In genomic region chr10:77253037-77253436, GRCh38 we compare ENCODE assay signal across 21 cellular contexts.
DNase-seq lines count a peak whose midpoint lies in the region; ATAC-seq lines count a peak whose summit lies in the region.
"Had no signal": no experiment of that assay in that cellular context is flagged by ENCODE, and none has a peak within 500 bp of the region (broad histone marks: within the 10 kb centered on the region; RNA-seq: fewer than 3 reads in every experiment).

No MANE protein-coding gene starts in this region.

- H3K36me3 Mint-ChIP-seq in effector memory CD8-positive, alpha-beta T cell (ENCODE audit: insufficient read depth) = no peaks in the 10 kb centered on the region
- H3K36me3 Mint-ChIP-seq: type B pancreatic cell had no signal

- peaks cover 10 to 15% of the 10 kb centered on the region in 2 donors for H3K4me1 Mint-ChIP-seq in effector memory CD8-positive, alpha-beta T cell (ENCODE audit: low read depth in 2 of 2)

- no peak for ATAC-seq in effector memory CD8-positive, alpha-beta T cell (replicated peaks)
- no peak for ATAC-seq in left cardiac atrium
- ATAC-seq: activated T-cell treated with anti-CD3 and anti-CD28 coated beads, Interleukin-2, amount 50 U/mL, for 4 hours; gastroesophageal sphincter; left ventricle myocardium superior had no signal

- intact Hi-C loops in left cardiac atrium (cut with DNase I) = no loop called here

- no peaks in the 10 kb centered on the region for H3K27me3 Mint-ChIP-seq in effector memory CD8-positive, alpha-beta T cell
- H3K27me3 Mint-ChIP-seq: type B pancreatic cell had no signal

- H3K27ac Mint-ChIP-seq in effector memory CD8-positive, alpha-beta T cell = peak overlapping the region; percentile 54 to 89
- H3K27ac Mint-ChIP-seq: type B pancreatic cell had no signal

- H3K9me3 Mint-ChIP-seq in effector memory CD8-positive, alpha-beta T cell = peaks cover 0 to 2% of the 10 kb centered on the region in 2 donors
- H3K9me3 Mint-ChIP-seq: activated T-cell treated with anti-CD3 and anti-CD28 coated beads, Interleukin-2, amount 50 U/mL, for 4 hours; type B pancreatic cell had no signal

- H3K4me3 Mint-ChIP-seq in effector memory CD8-positive, alpha-beta T cell = no peak overlapping the region
- H3K4me3 Mint-ChIP-seq: activated T-cell treated with anti-CD3 and anti-CD28 coated beads, Interleukin-2, amount 50 U/mL, for 4 hours; type B pancreatic cell had no signal

- DNase-seq in DMS 273 (lab: John Stamatoyannopoulos, UW; ENCODE audit: unreplicated experiment) (peak; percentile 73), DMS 273 treated with DMSO at 0.1 percent for 48 hours (lab: John Stamatoyannopoulos, UW) (no peak), NCI-H446 (lab: John Stamatoyannopoulos, UW) (peak; percentile 71 to 90), retina (peak; percentile 47), left cardiac atrium (no peak), EL (no peak)
- no peak for DNase-seq in effector memory CD8-positive, alpha-beta T cell
- DNase-seq in activated CD8-positive, alpha-beta memory T cell treated with anti-CD3 and anti-CD28 coated beads, Interleukin-2, amount 50 U/mL, for 48 hours = no peak
- DNase-seq: 8988T; activated CD4-positive, alpha-beta T cell treated with anti-CD3 and anti-CD28 coated beads for 4 hours; activated CD8-positive, alpha-beta memory T cell treated with anti-CD3 and anti-CD28 coated beads for 24 hours; activated T-cell treated with anti-CD3 and anti-CD28 coated beads, Interleukin-2, amount 50 U/mL, for 4 hours; AML-193; effector memory CD4-positive, alpha-beta T cell; hypothalamus; left ventricle myocardium superior; MV-4-11; NCI-H187 treated with DMSO at 0.1 percent for 48 hours; T-helper 2 cell had no signal

Comparison
In these comparisons a context has a peak if more than half of its experiments do, and no peak if none do; other contexts are left out.
1. DNase-seq: peak in DMS 273 (single experiment), NCI-H446 (2 of 2) and retina (single experiment); none in DMS 273 treated with DMSO at 0.1 percent for 48 hours (single experiment), effector memory CD8-positive, alpha-beta T cell (0 of 3), activated CD8-positive, alpha-beta memory T cell treated with anti-CD3 and anti-CD28 coated beads, Interleukin-2, amount 50 U/mL, for 48 hours (single experiment), left cardiac atrium (single experiment) and EL (single experiment).